In genomic region chr9:94030318-94031179, GRCh38 we compare ENCODE assay signal across 8 cellular contexts.
DNase-seq lines count a peak whose midpoint lies in the region; ATAC-seq lines count a peak whose summit lies in the region.

No MANE protein-coding gene starts in this region.

- H3K27ac ChIP-seq in iPS-20b (ENCODE audit: low read length) (no peak overlapping the region), skin epidermis (peak overlapping the region; percentile 56 to 95 (median 87))

- peak overlapping the region; percentile 84; the same call in 1 of the 2 replicates for H3K9ac ChIP-seq in iPS-20b (ENCODE audit: low read depth, low read length)

- H3K36me3 ChIP-seq in iPS-20b (ENCODE audit: insufficient read depth, low read depth, low read length), result no peaks in the 10 kb centered on the region

- peak; percentile 92 for ATAC-seq in HG02938 (IDR thresholded peaks at IDR 0.05; ENCODE audit: unreplicated experiment)

- H3K4me1 ChIP-seq in iPS-20b (ENCODE audit: insufficient read depth, low read length), result no peaks in the 10 kb centered on the region

- H3K4me3 ChIP-seq in iPS-20b (ENCODE audit: low read length) (peak overlapping the region; percentile 75), skin epidermis (peak overlapping the region; percentile 52 to 100 (median 78))

- peak; percentile 85 to 92 for DNase-seq in NCI-H2081 (lab: John Stamatoyannopoulos, UW)
- DNase-seq in NCI-H2081 treated with DMSO at 0.1 percent for 48 hours (lab: John Stamatoyannopoulos, UW), result no peak
- peak; percentile 28 to 61 for DNase-seq in NCI-H187 (lab: John Stamatoyannopoulos, UW)
- DNase-seq in UCSD-AML1 (lab: John Stamatoyannopoulos, UW; ENCODE audit: unreplicated experiment), result peak; percentile 82
- DNase-seq in brain pericyte (ENCODE audit: low read depth, low spot score), result peak; percentile 34

- peaks cover 17% of the 10 kb centered on the region for H3K9me3 ChIP-seq in iPS-20b (ENCODE audit: insufficient read depth, low read depth, low read length)

- peaks cover 23% of the 10 kb centered on the region for H3K27me3 ChIP-seq in iPS-20b (ENCODE audit: insufficient read depth, low read length)
